ENCODE assay signal across 12 cellular contexts in genomic region chr3:66486187-66486586, GRCh38. TPM values are rescaled to one million over a fixed set of nuclear protein-coding genes. Genes with fewer than 3 reads are reported as not detected.
A peak's percentile ranks its signal among the peaks of the same experiment; 100 is the strongest.
DNase-seq lines count a peak whose midpoint lies in the region; ATAC-seq and TF ChIP-seq lines count a peak whose summit lies in the region.
"Had no signal": no experiment of that assay in that cellular context is flagged by ENCODE, and none has a peak within 500 bp of the region (broad histone marks: within the 10 kb centered on the region; RNA-seq: fewer than 3 reads in every experiment).

No MANE protein-coding gene starts in this region.

- no peaks in the 10 kb centered on the region for H3K9me3 Mint-ChIP-seq in CD4-positive, alpha-beta T cell
- H3K9me3 Mint-ChIP-seq: activated T-helper 2 cell treated with anti-CD3 and anti-CD28 coated beads, Interferon-gamma antibody, Interleukin-2, Interleukin-4, amounts not matched to agents 10 μg/mL and 5 μg/mL and 100 μg/mL, durations not matched to agents 14 hours and 24 hours and 36 hours; stimulated activated naive CD8-positive, alpha-beta T cell treated with anti-CD3 and anti-CD28 coated beads, Interleukin-15, Interleukin-2, amounts not matched to agents 100 ng/mL and 50 ng/mL, for 24 hours had no signal

- H3K4me1 Mint-ChIP-seq in CD4-positive, alpha-beta T cell (ENCODE audit: low read depth) = peaks cover 74% of the 10 kb centered on the region

- H3K56ac ChIP-seq in IMR-90 (ENCODE audit: extremely low read depth, insufficient read depth, low read length) = no peak overlapping the region

- peak overlapping the region; percentile 51 for H4K5ac ChIP-seq in IMR-90 (ENCODE audit: low read depth, low read length)

- no peak overlapping the region for H3K27ac Mint-ChIP-seq in CD4-positive, alpha-beta T cell

- H3K36me3 Mint-ChIP-seq in CD4-positive, alpha-beta T cell (ENCODE audit: low read depth) = no peaks in the 10 kb centered on the region

- dilution Hi-C loops in IMR-90 (cut with HindIII; ENCODE audit: low sequenced_read_pairs, unreplicated experiment) = no loop called here
- dilution Hi-C loops in mammary epithelial cell (cut with HindIII; ENCODE audit: low sequenced_read_pairs) = no loop called here

- H4K20me1 ChIP-seq in IMR-90 (ENCODE audit: insufficient read depth, low read length) = peaks cover 46% of the 10 kb centered on the region
- H4K20me1 ChIP-seq in mammary epithelial cell (ENCODE audit: insufficient read depth, low read length) = no peaks in the 10 kb centered on the region

- peak overlapping the region; percentile 85 for H3K4ac ChIP-seq in IMR-90 (ENCODE audit: low read depth, low read length)

- H2AK5ac ChIP-seq in IMR-90 (ENCODE audit: low read depth, low read length) = peak overlapping the region; percentile 93

- peak overlapping the region; percentile 72 for H2BK120ac ChIP-seq in IMR-90 (ENCODE audit: low read depth, low read length)

- in situ Hi-C loops in IMR-90 (cut with MboI; ENCODE audit: low sequenced_read_pairs) (no loop called here), mammary epithelial cell (cut with MboI; ENCODE audit: low sequenced_read_pairs in 2 of 2) (no loop called here)

- peak overlapping the region; percentile 71; the same call in 1 of the 2 replicates for H4K91ac ChIP-seq in IMR-90 (ENCODE audit: insufficient read depth, low read depth, low read length)

- no peaks in the 10 kb centered on the region for H3K27me3 ChIP-seq in IMR-90 (ENCODE audit: control insufficient read depth, insufficient read depth, low read length)
- H3K27me3 ChIP-seq in mammary epithelial cell (ENCODE audit: insufficient read depth, low read length) = no peaks in the 10 kb centered on the region
- no peaks in the 10 kb centered on the region for H3K27me3 ChIP-seq in muscle layer of duodenum (ENCODE audit: low read depth, low read length)
- no peaks in the 10 kb centered on the region for H3K27me3 ChIP-seq in thyroid gland
- no peaks in the 10 kb centered on the region for H3K27me3 ChIP-seq in CD4-positive, alpha-beta T cell (ENCODE audit: control insufficient read depth, insufficient read depth, low read length)

- H2AK9ac ChIP-seq in IMR-90 (replicated peaks; ENCODE audit: low read depth, low read length, poor library complexity) = peak overlapping the region; percentile 51

- H3K27me3 Mint-ChIP-seq in CD4-positive, alpha-beta T cell = no peaks in the 10 kb centered on the region
- H3K27me3 Mint-ChIP-seq: stimulated activated naive CD8-positive, alpha-beta T cell treated with anti-CD3 and anti-CD28 coated beads, Interleukin-15, Interleukin-2, amounts not matched to agents 100 ng/mL and 50 ng/mL, for 24 hours had no signal

- CTCF ChIA-PET in IMR-90 (lab: Yijun Ruan, JAX) (interaction anchor here (0.9 kb wide), 1 partner anchor 19 kb away, joined by 3 read pairs; no protein-coding TSS in a partner anchor), mammary epithelial cell (lab: Charles Lee; ENCODE audit: low non-redundant PET) (no interaction called here)
- CTCF ChIA-PET in CD4-positive, alpha-beta T cell (lab: Charles Lee) = no interaction called here

- no peak overlapping the region for H2AFZ ChIP-seq in IMR-90 (replicated peaks; ENCODE audit: low read length, poor library complexity)
- H2AFZ ChIP-seq in mammary epithelial cell (ENCODE audit: low read depth, low read length) = no peak overlapping the region

- ATAC-seq in IMR-90 (ENCODE audit: low read depth) = no peak
- ATAC-seq in CD4-positive, alpha-beta T cell (ENCODE audit: poor library complexity) = no peak

- H4K8ac ChIP-seq in IMR-90 (ENCODE audit: low read depth in 2 of 2, low read length in 2 of 2) = peak overlapping the region in 1 of 2 experiments; percentile 82; a peak in 1 of 4 replicates

- H3K4me2 ChIP-seq in IMR-90 (ENCODE audit: low read depth, low read length) (peak overlapping the region; percentile 54), mammary epithelial cell (ENCODE audit: insufficient read depth, low read depth, low read length) (peak overlapping the region; percentile 29)

- peak overlapping the region; percentile 78 for H2BK5ac ChIP-seq in IMR-90 (ENCODE audit: low read depth, low read length, poor library complexity, severe bottlenecking)

- H3K9me1 ChIP-seq in IMR-90 (ENCODE audit: insufficient read depth, low read length) = peaks cover 15% of the 10 kb centered on the region

- POLR2A ChIA-PET in IMR-90 (lab: Charles Lee; ENCODE audit: unreplicated experiment) = interaction anchor here (0.6 kb wide), 1 partner anchor 15 kb away, joined by 3 read pairs; no protein-coding TSS in a partner anchor
- POLR2A ChIA-PET in CD4-positive, alpha-beta T cell (lab: Charles Lee) = interaction anchor here (0.9 kb wide), 1 partner anchor 12 kb away, joined by 5 read pairs; no protein-coding TSS in a partner anchor

- TF ChIP-seq POLR2A in IMR-90 (IDR thresholded peaks at IDR 0.05; ENCODE audit: low read depth, low read length) (no peak), thyroid gland (IDR thresholded peaks at IDR 0.05) (no peak)

- peak overlapping the region; percentile 66 for H3K18ac ChIP-seq in IMR-90 (ENCODE audit: low read depth, low read length)

- H2BK15ac ChIP-seq in IMR-90 (ENCODE audit: low read depth, low read length) = peak overlapping the region; percentile 77

- H3K36me3 ChIP-seq in IMR-90 (ENCODE audit: control insufficient read depth, insufficient read depth, low read length) = no peaks in the 10 kb centered on the region
- no peaks in the 10 kb centered on the region for H3K36me3 ChIP-seq in mammary epithelial cell (ENCODE audit: insufficient read depth, low read length)
- no peaks in the 10 kb centered on the region for H3K36me3 ChIP-seq in muscle layer of duodenum (ENCODE audit: control insufficient read depth in 1 of 2, insufficient read depth in 2 of 2, low read length in 2 of 2)
- no peaks in the 10 kb centered on the region for H3K36me3 ChIP-seq in thyroid gland

- intact Hi-C loops in IMR-90 (cut with micrococcal nuclease) = loop anchor here (10.0 kb wide), 1 partner anchor 509 kb away; the partner anchor contains the start of gene KBTBD8
- intact Hi-C loops in mammary epithelial cell (cut with micrococcal nuclease) = no loop called here
- intact Hi-C loops in thyroid gland (cut with DNase I) = no loop called here
- intact Hi-C loops in CD4-positive, alpha-beta T cell (cut with DNase I, micrococcal nuclease) = no loop called here

- peak overlapping the region; percentile 69 for H3K23ac ChIP-seq in IMR-90 (ENCODE audit: low read depth, low read length)

- WGBS in IMR-90 (ENCODE audit: extremely low coverage in 2 of 2, insufficient read length in 1 of 2), 2 experiments = 100% methylated on average over 2 of the region's 5 CpGs; no CpG with 5 or more reads in 1 of the 2 experiments
- 93% methylated on average over 5 of the region's 5 CpGs for WGBS in mammary epithelial cell (ENCODE audit: low coverage, missing lambda C conversion rate)
- 88% methylated on average over 5 of the region's 5 CpGs for WGBS in thyroid gland, 2 donors

- TF ChIP-seq CTCF in IMR-90 (conservative IDR thresholded peaks at IDR 0.05; ENCODE audit: low read depth, low read length) (no peak), mammary epithelial cell (conservative IDR thresholded peaks at IDR 0.05 in 1 of 2, IDR thresholded peaks at IDR 0.05 in 1 of 2; ENCODE audit: extremely low read depth in 1 of 2, insufficient read depth in 1 of 2, low read depth in 1 of 2, low read length in 2 of 2) (no peak), thyroid gland (IDR thresholded peaks at IDR 0.05) (no peak)
- TF ChIP-seq CTCF in CD4-positive, alpha-beta T cell (IDR thresholded peaks at IDR 0.05) = no peak

- peak overlapping the region; percentile 75; the same call in 1 of the 2 replicates for H2BK20ac ChIP-seq in IMR-90 (ENCODE audit: low read depth, low read length)

- BruUV-seq in IMR-90 (replicated peaks; lab: Mats Ljungman, UMichigan) = no TSS peak
- BruUV-seq in mammary epithelial cell (replicated peaks; lab: Mats Ljungman, UMichigan) = no TSS peak

- H3K4me1 ChIP-seq in IMR-90 (ENCODE audit: control insufficient read depth, insufficient read depth, low read length) = peaks cover 39% of the 10 kb centered on the region
- no peaks in the 10 kb centered on the region for H3K4me1 ChIP-seq in mammary epithelial cell (ENCODE audit: insufficient read depth, low read length)
- H3K4me1 ChIP-seq in muscle layer of duodenum (ENCODE audit: control insufficient read depth in 1 of 2, insufficient read depth in 2 of 2, low read length in 2 of 2) = peaks cover 53 to 55% of the 10 kb centered on the region in 2 donors
- peaks cover 54 to 73% of the 10 kb centered on the region in 2 donors for H3K4me1 ChIP-seq in thyroid gland

- H3K4me3 ChIP-seq in IMR-90 (ENCODE audit: insufficient read depth, low read depth, low read length) (no peak overlapping the region), mammary epithelial cell (replicated peaks in 1 of 3; ENCODE audit: insufficient read depth in 1 of 3, low read depth in 2 of 3, low read length in 3 of 3) (no peak overlapping the region), muscle layer of duodenum (ENCODE audit: low read depth in 1 of 2, low read length in 2 of 2) (peak overlapping the region; percentile 6 to 14), thyroid gland (replicated peaks in 1 of 3) (no peak overlapping the region)

- DNase-seq in IMR-90 (peak; percentile 48), mammary epithelial cell (no peak), thyroid gland (no peak), pons (ENCODE audit: low spot score) (no peak)
- DNase-seq in activated effector memory CD4-positive, alpha-beta T cell treated with Interleukin-2 at 50 U/mL for 16 hours = no peak
- DNase-seq in CD4-positive, alpha-beta T cell = no peak
- DNase-seq: MM.1S, SW 1271 had no signal

- H3K9ac ChIP-seq in IMR-90 (ENCODE audit: low read depth, low read length) (peak overlapping the region; percentile 48; the same call in 1 of the 2 replicates), mammary epithelial cell (ENCODE audit: insufficient read depth, low read length) (no peak overlapping the region)

- H3K79me1 ChIP-seq in IMR-90 (ENCODE audit: low read depth in 1 of 2, low read length in 2 of 2) = peaks cover 25 to 69% of the 10 kb centered on the region in 2 experiments

- H3K27ac ChIP-seq in IMR-90 (ENCODE audit: insufficient read depth, low read length) (peak overlapping the region; percentile 86; the same call in 1 of the 2 replicates), mammary epithelial cell (ENCODE audit: insufficient read depth, low read depth, low read length) (no peak overlapping the region), muscle layer of duodenum (ENCODE audit: low read length) (peak overlapping the region; percentile 95), thyroid gland (peak overlapping the region in 2 of 3 donors; percentile 18 to 24)
- no peak overlapping the region for H3K27ac ChIP-seq in CD4-positive, alpha-beta T cell (ENCODE audit: low read depth, low read length)
- H3K27ac ChIP-seq: HL-60 had no signal

- no peak overlapping the region for H3K4me3 Mint-ChIP-seq in CD4-positive, alpha-beta T cell
- H3K4me3 Mint-ChIP-seq: stimulated activated naive CD8-positive, alpha-beta T cell treated with anti-CD3 and anti-CD28 coated beads, Interleukin-15, Interleukin-2, amounts not matched to agents 100 ng/mL and 50 ng/mL, for 24 hours had no signal

- H3K9me3 ChIP-seq in IMR-90 (ENCODE audit: control insufficient read depth, insufficient read depth, low read length) (no peaks in the 10 kb centered on the region), mammary epithelial cell (replicated peaks; ENCODE audit: insufficient read depth, low read length) (no peaks in the 10 kb centered on the region), muscle layer of duodenum (ENCODE audit: control insufficient read depth in 1 of 2, low read length in 2 of 2) (no peaks in the 10 kb centered on the region), thyroid gland (no peaks in the 10 kb centered on the region)
- no peaks in the 10 kb centered on the region for H3K9me3 ChIP-seq in CD4-positive, alpha-beta T cell (ENCODE audit: control insufficient read depth, low read length)

- H3K14ac ChIP-seq in IMR-90 (replicated peaks; ENCODE audit: low read depth, low read length) = peak overlapping the region; percentile 88

- peaks cover 6% of the 10 kb centered on the region for H3K79me2 ChIP-seq in mammary epithelial cell (ENCODE audit: insufficient read depth, low read length)

- TF ChIP-seq RAD21 in IMR-90 (IDR thresholded peaks at IDR 0.05; ENCODE audit: low read length) = no peak

RNA-seq across cellular contexts. Expression of gene LRIG1, which starts 14.6 kb away (rescaled TPM):
- total RNA-seq in IMR-90 (2012; rRNA removed) = 69.2 and 87.8 TPM in 2 replicates
- polyA plus RNA-seq in IMR-90 (2012; rRNA removed) = 55.9 and 62.8 TPM in 2 replicates
- polyA plus RNA-seq in IMR-90 (2012; cell fraction: cytosol; rRNA removed) = 35.1 and 74.2 TPM in 2 replicates
- 87.7 and 98.9 TPM in 2 replicates for polyA plus RNA-seq in IMR-90 (2012; cell fraction: nucleus; rRNA removed; ENCODE audit: low replicate concordance)
- total RNA-seq in mammary epithelial cell = 10 to 100 TPM; 11.7 to 15.3 TPM
- polyA plus RNA-seq in mammary epithelial cell = 10.4 TPM
- 82.8 TPM for polyA minus RNA-seq in mammary epithelial cell
- 10 to 100 TPM; 45.8 to 69.7 (median 61.7) TPM for total RNA-seq in thyroid gland
- total RNA-seq in CD4-positive, alpha-beta T cell = 10 to 100 TPM; 30.1 to 33.1 TPM

Comparison
In these comparisons a context has a peak if more than half of its experiments do, and no peak if none do; other contexts are left out.
1. H3K27ac ChIP-seq: peak in IMR-90 (single experiment), muscle layer of duodenum (single experiment) and thyroid gland (2 of 3); none in mammary epithelial cell (single experiment) and CD4-positive, alpha-beta T cell (single experiment).
2. H3K4me3 ChIP-seq: peak in muscle layer of duodenum (2 of 2); none in IMR-90 (single experiment), mammary epithelial cell (0 of 3) and thyroid gland (0 of 3).